ENCODE assay signal across 12 cellular contexts in the genomic region with DNA sequence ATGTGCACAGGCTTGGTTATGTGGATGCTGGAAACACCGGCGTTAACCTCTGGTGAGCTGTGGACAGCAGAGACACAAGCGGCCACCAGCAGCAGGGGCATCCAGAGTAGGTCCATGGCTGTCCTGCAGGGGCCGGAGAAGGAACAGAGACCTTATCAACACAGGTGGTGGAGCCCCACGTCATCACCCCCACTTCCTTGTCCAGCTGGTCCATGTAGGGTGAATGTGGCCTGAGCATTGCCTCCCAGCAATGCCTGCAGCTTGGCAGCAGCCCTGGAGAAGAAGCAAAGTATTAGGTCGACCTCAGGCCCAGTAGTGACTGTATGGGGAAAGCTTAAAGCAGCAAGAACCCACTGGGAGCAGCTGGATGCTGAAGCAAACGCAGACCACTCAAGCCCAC. TPM values are rescaled to one million over a fixed set of nuclear protein-coding genes. Genes with fewer than 3 reads are reported as not detected.
"Had no signal": no experiment of that assay in that cellular context is flagged by ENCODE, and none has a peak within 500 bp of the region (broad histone marks: within the 10 kb centered on the region; RNA-seq: fewer than 3 reads in every experiment).

No MANE protein-coding gene starts in this region.

- H3K27ac ChIP-seq: GM23248 had no signal

- H3K4me2 ChIP-seq: GM23338 had no signal

- H3K36me3 ChIP-seq: HAP-1 had no signal

- H3K9ac ChIP-seq: GM23248 had no signal

- H2AFZ ChIP-seq: GM23248, GM23338 had no signal

- ATAC-seq: GM23338, HCT116 had no signal

- H3K9me3 ChIP-seq: HAP-1 had no signal

- H3K4me3 ChIP-seq: GM23248, GM23338, HAP-1 had no signal

- FAIRE-seq: H1, H54 had no signal

- DNase-seq: GM23248, GOT3, H7, H9, HCEC 1CT, HFFc6 had no signal

- H3K4me1 ChIP-seq: HAP-1 had no signal

RNA-seq across cellular contexts. Expression of gene PDILT, which starts 5.4 kb away (rescaled TPM):
- total RNA-seq: GM23248, GM23338, H1, H4, H7, H9, HFFc6 had no signal
- polyA plus RNA-seq: GM23248, GM23338, H1 had no signal

RNA-seq across cellular contexts. Expression of gene ACSM5, which starts 10.1 kb away (rescaled TPM):
- total RNA-seq: GM23248, GM23338, H1, H7, H9, HFFc6 had no signal
- polyA plus RNA-seq: GM23248, GM23338, H1 had no signal

RNA-seq across cellular contexts. Expression of gene UMOD, which starts 46.7 kb away (rescaled TPM):
- total RNA-seq: GM23248, GM23338, H1, H4, H7, H9, HFFc6 had no signal
- polyA plus RNA-seq: GM23248, GM23338, H1 had no signal

RNA-seq across cellular contexts. Expression of gene ACSM2A, which starts 52.1 kb away (rescaled TPM):
- total RNA-seq: GM23248, GM23338, H1, H4, H7, H9, HFFc6 had no signal
- polyA plus RNA-seq: GM23248, GM23338, H1 had no signal
